Comparison of ENCODE assay signal across 7 cellular contexts in genomic region chr21:18356801-18357200, GRCh38. TPM values are rescaled to one million over a fixed set of nuclear protein-coding genes. Genes with fewer than 3 reads are reported as not detected.
"Had no signal": no experiment of that assay in that cellular context is flagged by ENCODE, and none has a peak within 500 bp of the region (broad histone marks: within the 10 kb centered on the region; RNA-seq: fewer than 3 reads in every experiment).

No MANE protein-coding gene starts in this region.

- H3K4me3 ChIP-seq: GM23338, K562 had no signal

- H3K4me2 ChIP-seq: GM23338 had no signal

- H2AFZ ChIP-seq: GM23338 had no signal

- DNase-seq: H9, HCEC 1CT, IMR-90 had no signal

RNA-seq across cellular contexts. Expression of gene TMPRSS15, which starts 46.8 kb away (rescaled TPM):
- total RNA-seq: GM23338, H1, H9, HT-29, IMR-90 had no signal
- polyA plus RNA-seq: GM23338, H1, IMR-90 had no signal
